8 cellular contexts compared by ENCODE assay signal in genomic region chr9:133143639-133144141, GRCh38. TPM values are rescaled to one million over a fixed set of nuclear protein-coding genes. Genes with fewer than 3 reads are reported as not detected.
A peak's percentile ranks its signal among the peaks of the same experiment; 100 is the strongest.
DNase-seq lines count a peak whose midpoint lies in the region; ATAC-seq and TF ChIP-seq lines count a peak whose summit lies in the region.

No MANE protein-coding gene starts in this region.

- peaks cover 68% of the 10 kb centered on the region for H3K4me1 ChIP-seq in CD8-positive, alpha-beta T cell (ENCODE audit: insufficient read depth, low read length)
- H3K4me1 ChIP-seq in MM.1S (ENCODE audit: low read length) (no peaks in the 10 kb centered on the region), osteoblast (ENCODE audit: insufficient read depth, low read length) (peaks cover 17% of the 10 kb centered on the region)
- peaks cover 76% of the 10 kb centered on the region for H3K4me1 ChIP-seq in effector memory CD4-positive, alpha-beta T cell (ENCODE audit: control insufficient read depth, insufficient read depth, low read length, poor library complexity, severe bottlenecking)

- H3K36me3 ChIP-seq in CD8-positive, alpha-beta T cell (ENCODE audit: insufficient read depth, low read length) = no peaks in the 10 kb centered on the region
- H3K36me3 ChIP-seq in MM.1S (replicated peaks; ENCODE audit: insufficient read depth, low read length) (no peaks in the 10 kb centered on the region), osteoblast (ENCODE audit: insufficient read depth, low read length) (no peaks in the 10 kb centered on the region)
- peaks cover 8% of the 10 kb centered on the region for H3K36me3 ChIP-seq in effector memory CD4-positive, alpha-beta T cell (ENCODE audit: control insufficient read depth, insufficient read depth, low read length)

- peaks cover 73% of the 10 kb centered on the region for H3K4me1 Mint-ChIP-seq in CD8-positive, alpha-beta T cell (ENCODE audit: low read depth)

- DNase-seq in CD8-positive, alpha-beta T cell = no peak
- no peak for DNase-seq in MM.1S
- no peak for DNase-seq in effector memory CD4-positive, alpha-beta T cell
- no peak for DNase-seq in osteoblast (ENCODE audit: insufficient read length, low spot score, missing footprints)
- DNase-seq in globus pallidus (ENCODE audit: low spot score) = no peak
- no peak for DNase-seq in kidney tubule cell (ENCODE audit: low spot score)
- DNase-seq in activated CD4-positive, alpha-beta T cell treated with anti-CD3 and anti-CD28 coated beads, Interleukin-2, amount 50 U/mL, for 48 hours = no peak

- peaks cover 7% of the 10 kb centered on the region for H3K36me3 Mint-ChIP-seq in CD8-positive, alpha-beta T cell

- peaks cover 17% of the 10 kb centered on the region; the same call in 1 of the 2 replicates for H3F3A ChIP-seq in MM.1S (ENCODE audit: insufficient read depth, low read length)

- intact Hi-C loops in CD8-positive, alpha-beta T cell (cut with DNase I, micrococcal nuclease) = loop anchor here (1.0 to 10.0 kb wide), 7 partner anchors 9 to 1021 kb away; partner anchors contain the start of genes RALGDS (in 2 of the 2), BRD3 (in 1 of the 2) and RNU6ATAC (in 1 of the 2)

- H3K79me2 ChIP-seq in MM.1S (ENCODE audit: low read length) (peaks cover 70% of the 10 kb centered on the region), osteoblast (ENCODE audit: insufficient read depth, low read length) (peaks cover 21% of the 10 kb centered on the region)

- no peaks in the 10 kb centered on the region for H3K27me3 Mint-ChIP-seq in CD8-positive, alpha-beta T cell (ENCODE audit: low read depth)

- CTCF ChIA-PET in CD8-positive, alpha-beta T cell (lab: Charles Lee) = interaction anchor here (0.6 to 11.3 kb wide), 20 partner anchors 10 to 167 kb away, joined by 3 to 606 read pairs (median 6); partner anchors contain the start of genes GTF3C5 and RALGDS

- H3K4me2 ChIP-seq in MM.1S (ENCODE audit: low read depth, low read length) (peak overlapping the region; percentile 96), osteoblast (ENCODE audit: insufficient read depth, low read length) (peak overlapping the region; percentile 84)

- peak overlapping the region; percentile 83 for H3K4me3 Mint-ChIP-seq in CD8-positive, alpha-beta T cell

- H3K9ac ChIP-seq in MM.1S (ENCODE audit: low read length) = peak overlapping the region; percentile 70

- 0 out of 2 replicates have a peak overlapping the region, but pooled peaks have one; percentile 13 for H2AFZ ChIP-seq in MM.1S (ENCODE audit: low read length)
- H2AFZ ChIP-seq in osteoblast (ENCODE audit: low read length) = no peak overlapping the region

- H3K4me3 ChIP-seq in CD8-positive, alpha-beta T cell (ENCODE audit: low read depth, low read length) = peak overlapping the region; percentile 41
- H3K4me3 ChIP-seq in MM.1S (ENCODE audit: low read length) (peak overlapping the region; percentile 61), osteoblast (ENCODE audit: insufficient read depth, low read length) (peak overlapping the region; percentile 74)
- H3K4me3 ChIP-seq in effector memory CD4-positive, alpha-beta T cell (ENCODE audit: insufficient read depth, low read depth, low read length, poor library complexity, severe bottlenecking) = peak overlapping the region; percentile 39

- no peak for TF ChIP-seq CTCF in CD8-positive, alpha-beta T cell (IDR thresholded peaks at IDR 0.05)
- TF ChIP-seq CTCF in MM.1S (IDR thresholded peaks at IDR 0.05; ENCODE audit: low read length) = no peak
- no peak for TF ChIP-seq CTCF in osteoblast (IDR thresholded peaks at IDR 0.05; ENCODE audit: extremely low read depth, low read depth, low read length)

- H3K27me3 ChIP-seq in CD8-positive, alpha-beta T cell (ENCODE audit: insufficient read depth, low read length) = no peaks in the 10 kb centered on the region
- H3K27me3 ChIP-seq in MM.1S (replicated peaks; ENCODE audit: insufficient read depth, low read length) = no peaks in the 10 kb centered on the region
- no peaks in the 10 kb centered on the region for H3K27me3 ChIP-seq in effector memory CD4-positive, alpha-beta T cell (replicated peaks; ENCODE audit: control insufficient read depth, insufficient read depth, low read length, poor library complexity, severe bottlenecking)
- H3K27me3 ChIP-seq in osteoblast (ENCODE audit: insufficient read depth, low read length) = no peaks in the 10 kb centered on the region

- no peaks in the 10 kb centered on the region for H4K20me1 ChIP-seq in MM.1S (ENCODE audit: insufficient read depth, low read length)
- H4K20me1 ChIP-seq in osteoblast (ENCODE audit: insufficient read depth, low read length) = peaks cover 60% of the 10 kb centered on the region

- ATAC-seq in CD8-positive, alpha-beta T cell = no peak
- no peak for ATAC-seq in HG03469 (IDR thresholded peaks at IDR 0.05; ENCODE audit: unreplicated experiment)

- POLR2A ChIA-PET in CD8-positive, alpha-beta T cell (lab: Charles Lee) = interaction anchor here (0.9 to 2.0 kb wide), 15 partner anchors 8 to 112 kb away, joined by 3 to 41 read pairs (median 7); partner anchors contain the start of genes GTF3C5 and RALGDS

- peak overlapping the region; percentile 95 for H3K27ac Mint-ChIP-seq in CD8-positive, alpha-beta T cell

- H3K27ac ChIP-seq in CD8-positive, alpha-beta T cell (ENCODE audit: low read depth, low read length) = peak overlapping the region; percentile 68
- H3K27ac ChIP-seq in MM.1S (ENCODE audit: low read length) (peak overlapping the region; percentile 83), osteoblast (ENCODE audit: low read depth, low read length) (no peak overlapping the region)
- peak overlapping the region; percentile 98 for H3K27ac ChIP-seq in effector memory CD4-positive, alpha-beta T cell (ENCODE audit: insufficient read depth, low read length, poor library complexity, severe bottlenecking)

- no peaks in the 10 kb centered on the region for H3K9me3 Mint-ChIP-seq in CD8-positive, alpha-beta T cell

- no peaks in the 10 kb centered on the region for H3K9me3 ChIP-seq in CD8-positive, alpha-beta T cell (ENCODE audit: low read length)
- H3K9me3 ChIP-seq in MM.1S (replicated peaks; ENCODE audit: insufficient read depth, low read length) = no peaks in the 10 kb centered on the region
- H3K9me3 ChIP-seq in effector memory CD4-positive, alpha-beta T cell (ENCODE audit: control insufficient read depth, low read length) = no peaks in the 10 kb centered on the region
- H3K9me3 ChIP-seq in osteoblast (ENCODE audit: low read depth, low read length) = no peaks in the 10 kb centered on the region

- no peaks in the 10 kb centered on the region for H3K9me2 ChIP-seq in MM.1S (replicated peaks; ENCODE audit: insufficient read depth, low read length)

RNA-seq across cellular contexts. Expression of gene GBGT1, which starts 20.0 kb away (rescaled TPM):
- total RNA-seq in CD8-positive, alpha-beta T cell = under 1 TPM; 0.53 to 0.84 TPM
- total RNA-seq in osteoblast = 3.3 and 3.8 TPM in 2 replicates

RNA-seq across cellular contexts. Expression of gene RALGDS, which starts 22.6 kb away (rescaled TPM):
- 100 to 1,000 TPM; 177 to 186 TPM for total RNA-seq in CD8-positive, alpha-beta T cell
- 11.2 and 12.7 TPM in 2 replicates for total RNA-seq in osteoblast

Comparison
In these comparisons a context has a peak if more than half of its experiments do, and no peak if none do; other contexts are left out.
1. RNA of gene RALGDS, which starts 22.6 kb away (total RNA-seq): 177 to 186 TPM in CD8-positive, alpha-beta T cell; 11.2 to 12.7 TPM in osteoblast; every median in the first group is over 10 times any median in the second.
2. Peak in every context shown above with its lines, with median percentiles within 50 percentile points of each other: H3K4me3 ChIP-seq.